Comparison of ENCODE assay signal across 9 cellular contexts in genomic region chr9:83701769-83702168, GRCh38. TPM values are rescaled to one million over a fixed set of nuclear protein-coding genes. Genes with fewer than 3 reads are reported as not detected.
DNase-seq lines count a peak whose midpoint lies in the region; ATAC-seq, FAIRE-seq and TF ChIP-seq lines count a peak whose summit lies in the region.
"Had no signal": no experiment of that assay in that cellular context is flagged by ENCODE, and none has a peak within 500 bp of the region (broad histone marks: within the 10 kb centered on the region; RNA-seq: fewer than 3 reads in every experiment).

No MANE protein-coding gene starts in this region.

- H3K9me3 ChIP-seq in aorta (ENCODE audit: control insufficient read depth, low read length) = no peaks in the 10 kb centered on the region

- H3K27ac ChIP-seq in aorta (ENCODE audit: low read depth in 1 of 2, low read length in 2 of 2) = peak overlapping the region in 1 of 2 donors; percentile 28

- H3K4me1 ChIP-seq in aorta (ENCODE audit: control insufficient read depth in 1 of 2, insufficient read depth in 2 of 2, low read length in 2 of 2) = peaks cover 4 to 8% of the 10 kb centered on the region in 2 donors

- H3K4me3 ChIP-seq in astrocyte of the cerebellum (ENCODE audit: low read depth, low read length) (no peak overlapping the region), aorta (ENCODE audit: low read length in 2 of 2) (no peak overlapping the region)

- peak; percentile 98 for FAIRE-seq in H54 (lab: Jason Lieb, UNC)

- H3K36me3 ChIP-seq in aorta (ENCODE audit: control insufficient read depth in 1 of 2, insufficient read depth in 2 of 2, low read length in 1 of 2) = no peaks in the 10 kb centered on the region

- intact Hi-C loops in aorta (cut with DNase I) = no loop called here

- no peak for TF ChIP-seq POLR2A in H54 (IDR thresholded peaks at IDR 0.05; ENCODE audit: low read depth, low read length)

- DNase-seq in AG08396 (ENCODE audit: low spot score) = peak; percentile 36
- DNase-seq in H54 (ENCODE audit: insufficient read length, low spot score) = no peak
- peak; percentile 48 for DNase-seq in astrocyte of the cerebellum (ENCODE audit: low read depth)
- DNase-seq in kidney tubule cell (ENCODE audit: low spot score) = peak; percentile 76
- DNase-seq in NCI-H526 treated with DMSO at 0.1 percent for 48 hours (lab: John Stamatoyannopoulos, UW) = no peak
- no peak for DNase-seq in aorta

- no peak for TF ChIP-seq CTCF in astrocyte of the cerebellum (IDR thresholded peaks at IDR 0.05; ENCODE audit: low read depth, low read length, missing control alignments)

- 18 to 19% methylated on average over 6 of the region's 6 CpGs for WGBS in aorta, 2 donors

- no peaks in the 10 kb centered on the region for H3K27me3 ChIP-seq in aorta (ENCODE audit: control insufficient read depth in 1 of 2, insufficient read depth in 2 of 2, low read length in 1 of 2)

- in situ Hi-C loops in astrocyte of the cerebellum (cut with HindIII; ENCODE audit: low sequenced_read_pairs) = no loop called here

- ATAC-seq in HG03442 (IDR thresholded peaks at IDR 0.05; ENCODE audit: unreplicated experiment) = no peak
- no peak for ATAC-seq in HG02884 (IDR thresholded peaks at IDR 0.05; ENCODE audit: unreplicated experiment)
- no peak for ATAC-seq in aorta (ENCODE audit: low FRiP score)
- ATAC-seq: activated naive CD4-positive, alpha-beta T cell treated with anti-CD3 and anti-CD28 coated beads, Interleukin-2, amount 50 U/mL, for 72 hours had no signal

RNA-seq across cellular contexts. Expression of gene UBQLN1, which starts 6.0 kb away (rescaled TPM):
- total RNA-seq in aorta = 10 to 100 TPM; 80.0 to 93.1 TPM
- 10 to 100 TPM; 31.4 to 37.4 TPM for polyA plus RNA-seq in aorta

Comparison
In these comparisons a context has a peak if more than half of its experiments do, and no peak if none do; other contexts are left out.
1. DNase-seq: peak in AG08396 (single experiment), astrocyte of the cerebellum (single experiment) and kidney tubule cell (single experiment); none in H54 (single experiment), NCI-H526 treated with DMSO at 0.1 percent for 48 hours (single experiment) and aorta (0 of 2).